ENCODE assay signal across 1 cellular context in genomic region chr1:27829339-27829960, GRCh38.
TF ChIP-seq lines count a peak whose summit lies in the region.

No MANE protein-coding gene starts in this region.

TF ChIP-seq in K562, 482 proteins besides CTCF, POLR2A, EP300 and RAD21:
- TF ChIP-seq TAL1 (IDR thresholded peaks at IDR 0.05) (peak; percentile 23; the same call in 1 of the 2 replicates), KDM1A (IDR thresholded peaks at IDR 0.05) (peak; percentile 35 to 38; a peak in 2 of 4 replicates), CBFA2T2 (conservative IDR thresholded peaks at IDR 0.05) (peak; percentile 43), CBFA2T3 (IDR thresholded peaks at IDR 0.05) (peak; percentile 65), NR2C1 (IDR thresholded peaks at IDR 0.05) (0 out of 2 replicates have a peak, but pooled peaks have one; percentile 20), NR2C1 (tag; IDR thresholded peaks at IDR 0.05) (peak; percentile 45; the same call in 1 of the 2 replicates), DPF2 (IDR thresholded peaks at IDR 0.05) (0 out of 2 replicates have a peak, but pooled peaks have one; percentile 14)
TF ChIP-seq in K562: peak in this region for 6; not testable (repeated sequence) for 476.
